ENCODE assay signal across 17 cellular contexts in genomic region chr12:5715076-5715475, GRCh38.
A peak's percentile ranks its signal among the peaks of the same experiment; 100 is the strongest.
DNase-seq lines count a peak whose midpoint lies in the region; ATAC-seq lines count a peak whose summit lies in the region.
"Had no signal": no experiment of that assay in that cellular context is flagged by ENCODE, and none has a peak within 500 bp of the region (broad histone marks: within the 10 kb centered on the region; RNA-seq: fewer than 3 reads in every experiment).

No MANE protein-coding gene starts in this region.

- peaks cover 4% of the 10 kb centered on the region for H3K27me3 Mint-ChIP-seq in activated CD4-positive, alpha-beta memory T cell treated with anti-CD3 and anti-CD28 coated beads for 36 hours

- H3K27me3 ChIP-seq in mucosa of rectum (ENCODE audit: control insufficient read depth in 2 of 2, insufficient read depth in 2 of 2, low read length in 2 of 2), result no peaks in the 10 kb centered on the region
- H3K27me3 ChIP-seq: MG63 had no signal

- no peak overlapping the region for H3K9ac ChIP-seq in mucosa of rectum (ENCODE audit: low read depth in 1 of 2, low read length in 2 of 2)

- DNase-seq in SW480 (ENCODE audit: low spot score) (peak; percentile 37), left colon (peak; percentile 30 to 42), COLO829 (ENCODE audit: low spot score) (no peak)
- DNase-seq in activated CD4-positive, alpha-beta memory T cell treated with anti-CD3 and anti-CD28 coated beads for 36 hours, result no peak
- DNase-seq in activated CD4-positive, alpha-beta T cell treated with anti-CD3 and anti-CD28 coated beads for 4 hours, result no peak
- DNase-seq: AML-193; COR-L47; IMR-90; Karpas-422; MG63; NCI-H1092 treated with DMSO at 0.1 percent for 48 hours; NCI-H2081; NK-92 treated with Interleukin-12 subunit alpha and Interleukin-12 subunit beta, amount 100 ng/mL, for 24 hours; Right ventricle myocardium superior had no signal

- intact Hi-C loops in left colon (cut with DNase I, micrococcal nuclease), result no loop called here
- intact Hi-C loops in activated CD4-positive, alpha-beta memory T cell treated with anti-CD3 and anti-CD28 coated beads for 36 hours (cut with micrococcal nuclease), result no loop called here

- H3K4me3 Mint-ChIP-seq in activated CD4-positive, alpha-beta memory T cell treated with anti-CD3 and anti-CD28 coated beads for 36 hours, result no peak overlapping the region

- peak overlapping the region; percentile 23 to 38 for H3K27ac ChIP-seq in mucosa of rectum (ENCODE audit: low read depth in 2 of 2, low read length in 2 of 2)
- H3K27ac ChIP-seq: C4-2B had no signal

- peak overlapping the region in 1 of 2 donors; percentile 28 for H3K4me3 ChIP-seq in mucosa of rectum (ENCODE audit: low read length in 2 of 2)
- H3K4me3 ChIP-seq: MG63 had no signal

- H3K36me3 Mint-ChIP-seq in activated CD4-positive, alpha-beta memory T cell treated with anti-CD3 and anti-CD28 coated beads for 36 hours, result no peaks in the 10 kb centered on the region

- no peak overlapping the region for H3K27ac Mint-ChIP-seq in activated CD4-positive, alpha-beta memory T cell treated with anti-CD3 and anti-CD28 coated beads for 36 hours

- peaks cover 10 to 18% of the 10 kb centered on the region in 2 donors for H3K4me1 ChIP-seq in mucosa of rectum (ENCODE audit: control insufficient read depth in 2 of 2, insufficient read depth in 2 of 2, low read length in 2 of 2)

- H3K4me1 Mint-ChIP-seq in activated CD4-positive, alpha-beta memory T cell treated with anti-CD3 and anti-CD28 coated beads for 36 hours (ENCODE audit: low read depth), result no peaks in the 10 kb centered on the region

- H3K36me3 ChIP-seq in mucosa of rectum (ENCODE audit: control insufficient read depth in 2 of 2, insufficient read depth in 2 of 2, low read length in 2 of 2), result no peaks in the 10 kb centered on the region
- H3K36me3 ChIP-seq: MG63 had no signal

- peak; percentile 92 for ATAC-seq in left colon
- no peak for ATAC-seq in GM18909 (IDR thresholded peaks at IDR 0.05; ENCODE audit: poor library complexity, unreplicated experiment)

- POLR2A ChIA-PET in activated CD4-positive, alpha-beta memory T cell treated with anti-CD3 and anti-CD28 coated beads for 36 hours (lab: Charles Lee), result no interaction called here

- H3K9me3 Mint-ChIP-seq in activated CD4-positive, alpha-beta memory T cell treated with anti-CD3 and anti-CD28 coated beads for 36 hours, result no peaks in the 10 kb centered on the region

- CTCF ChIA-PET in activated CD4-positive, alpha-beta memory T cell treated with anti-CD3 and anti-CD28 coated beads for 36 hours (lab: Charles Lee), result no interaction called here

- H3K9me3 ChIP-seq in mucosa of rectum (ENCODE audit: control insufficient read depth in 2 of 2, low read length in 2 of 2), result no peaks in the 10 kb centered on the region
- H3K9me3 ChIP-seq: MG63 had no signal

Comparison
In these comparisons a context has a peak if more than half of its experiments do, and no peak if none do; other contexts are left out.
1. DNase-seq: peak in SW480 (single experiment) and left colon (2 of 2); none in activated CD4-positive, alpha-beta memory T cell treated with anti-CD3 and anti-CD28 coated beads for 36 hours (single experiment), activated CD4-positive, alpha-beta T cell treated with anti-CD3 and anti-CD28 coated beads for 4 hours (0 of 2) and COLO829 (single experiment).